In the genomic region with DNA sequence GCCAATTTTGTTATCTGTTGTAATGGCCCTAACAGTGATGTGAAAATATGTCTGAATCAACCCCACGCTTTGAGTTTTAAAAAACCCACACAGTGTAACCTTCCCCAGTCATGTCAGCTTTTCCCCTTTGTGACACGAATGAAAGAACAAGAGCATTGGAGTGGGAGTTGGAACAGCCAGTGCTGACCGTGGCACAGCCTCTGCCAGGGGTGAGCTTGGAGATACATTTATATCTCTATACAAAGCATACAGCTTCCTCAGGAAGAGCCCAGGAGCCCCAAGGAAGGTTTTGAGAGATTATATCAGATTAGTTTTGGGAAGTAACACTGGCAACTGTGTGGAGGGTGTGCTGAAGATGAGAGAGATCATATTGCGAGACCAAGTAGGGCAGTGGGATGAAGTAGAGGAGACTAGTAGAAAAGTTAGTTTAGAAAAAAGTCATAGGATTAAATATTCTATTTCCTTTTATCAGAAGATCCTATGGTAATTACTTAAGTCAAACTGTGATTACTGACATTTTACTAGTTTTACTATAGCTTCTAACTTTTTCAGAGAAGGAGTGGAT, we compare ENCODE assay signal across 13 cellular contexts. TPM values are rescaled to one million over a fixed set of nuclear protein-coding genes. Genes with fewer than 3 reads are reported as not detected.
DNase-seq lines count a peak whose midpoint lies in the region; ATAC-seq, FAIRE-seq and TF ChIP-seq lines count a peak whose summit lies in the region.
"Had no signal": no experiment of that assay in that cellular context is flagged by ENCODE, and none has a peak within 500 bp of the region (broad histone marks: within the 10 kb centered on the region; RNA-seq: fewer than 3 reads in every experiment).

No MANE protein-coding gene starts in this region.

- intact Hi-C loops in K562 (cut with micrococcal nuclease) = loop anchor here (10.0 kb wide), 1 partner anchor 354 kb away; no protein-coding TSS in a partner anchor

- 2% methylated on average over 4 of the region's 4 CpGs for WGBS in K562 (ENCODE audit: insufficient coverage, low coverage, missing lambda C conversion rate)

- no peak overlapping the region for H3K27ac Mint-ChIP-seq in activated naive CD4-positive, alpha-beta T cell treated with anti-CD3 and anti-CD28 coated beads, Interleukin-2, amount 10 ng/mL, durations not matched to agents 7 days and 5 days
- H3K27ac Mint-ChIP-seq in stimulated activated memory B cell treated with anti-CD40 and anti-IgM and Interleukin-4, amounts not matched to agents 10 μg/mL and 1 μg/mL and 100 μg/mL, for 72 hours = peak overlapping the region; percentile 31

- peaks cover 2% of the 10 kb centered on the region for H3K9me3 Mint-ChIP-seq in activated naive CD4-positive, alpha-beta T cell treated with anti-CD3 and anti-CD28 coated beads, Interleukin-2, amount 10 ng/mL, durations not matched to agents 7 days and 5 days
- H3K9me3 Mint-ChIP-seq in stimulated activated memory B cell treated with anti-CD40 and anti-IgM and Interleukin-4, amounts not matched to agents 10 μg/mL and 1 μg/mL and 100 μg/mL, for 72 hours = no peaks in the 10 kb centered on the region

- FAIRE-seq in K562 (lab: Jason Lieb, UNC) = no peak
- FAIRE-seq: keratinocyte had no signal

- in situ Hi-C loops in K562 (cut with MboI) = no loop called here

- no peaks in the 10 kb centered on the region for H4K20me1 ChIP-seq in K562 (replicated peaks; ENCODE audit: control insufficient read depth, insufficient read depth, low read length)

- DNase-seq in activated naive CD4-positive, alpha-beta T cell treated with Interleukin-2 at 50 U/mL for 16 hours = peak; percentile 33
- DNase-seq in activated naive CD4-positive, alpha-beta T cell treated with anti-CD3 and anti-CD28 coated beads, Interleukin-2, amount 10 ng/mL, durations not matched to agents 7 days and 5 days = no peak
- peak; percentile 40 for DNase-seq in NCI-H82 treated with DMSO at 0.1 percent for 48 hours (lab: John Stamatoyannopoulos, UW; ENCODE audit: unreplicated experiment)
- peak in 2 of 4 experiments; percentile 35 to 59 for DNase-seq in K562 (ENCODE audit: extremely low read depth in 1 of 4, low spot score in 3 of 4)
- DNase-seq: activated CD4-positive, CD25-positive, alpha-beta regulatory T cell; activated gamma-delta T cell treated with Interleukin-2 at 50 U/mL for 16 hours; central memory CD4-positive, alpha-beta T cell; MM.1S had no signal

- H3K9me3 ChIP-seq in K562 (replicated peaks; ENCODE audit: control insufficient read depth, insufficient read depth, low read depth, low read length) = no peaks in the 10 kb centered on the region

- ATAC-seq in K562 = peak; percentile 45
- ATAC-seq in stimulated activated memory B cell treated with anti-CD40 and anti-IgM and Interleukin-4, amounts not matched to agents 10 μg/mL and 1 μg/mL and 100 μg/mL, for 72 hours = no peak
- no peak for ATAC-seq in GM18909 (IDR thresholded peaks at IDR 0.05; ENCODE audit: poor library complexity, unreplicated experiment)
- no peak for ATAC-seq in HG02759 (IDR thresholded peaks at IDR 0.05; ENCODE audit: unreplicated experiment)
- ATAC-seq in HG02938 (IDR thresholded peaks at IDR 0.05; ENCODE audit: unreplicated experiment) = no peak

- TF ChIP-seq CTCF in K562 (IDR thresholded peaks at IDR 0.05 in 2 of 3, conservative IDR thresholded peaks at IDR 0.05 in 1 of 3; ENCODE audit: insufficient read depth in 2 of 3, low read depth in 1 of 3, low read length in 3 of 3) = no peak

- H3K36me3 Mint-ChIP-seq in activated naive CD4-positive, alpha-beta T cell treated with anti-CD3 and anti-CD28 coated beads, Interleukin-2, amount 10 ng/mL, durations not matched to agents 7 days and 5 days = peaks cover 38% of the 10 kb centered on the region
- H3K36me3 Mint-ChIP-seq in stimulated activated memory B cell treated with anti-CD40 and anti-IgM and Interleukin-4, amounts not matched to agents 10 μg/mL and 1 μg/mL and 100 μg/mL, for 72 hours = peaks cover 34% of the 10 kb centered on the region

- CTCF ChIA-PET in activated naive CD4-positive, alpha-beta T cell treated with anti-CD3 and anti-CD28 coated beads, Interleukin-2, amount 10 ng/mL, durations not matched to agents 7 days and 5 days (lab: Charles Lee) = interaction anchor here (1.2 to 1.7 kb wide), 3 partner anchors 8 to 63 kb away, joined by 3 to 5 read pairs (median 3); no protein-coding TSS in a partner anchor
- CTCF ChIA-PET in K562 (lab: Yijun Ruan, JAX; ENCODE audit: low intra/inter-chr PET ratio) = no interaction called here

- no peaks in the 10 kb centered on the region for H3K27me3 Mint-ChIP-seq in activated naive CD4-positive, alpha-beta T cell treated with anti-CD3 and anti-CD28 coated beads, Interleukin-2, amount 10 ng/mL, durations not matched to agents 7 days and 5 days
- H3K27me3 Mint-ChIP-seq in stimulated activated memory B cell treated with anti-CD40 and anti-IgM and Interleukin-4, amounts not matched to agents 10 μg/mL and 1 μg/mL and 100 μg/mL, for 72 hours = no peaks in the 10 kb centered on the region

- peak overlapping the region; percentile 89 for H3K27ac ChIP-seq in K562 (ENCODE audit: extremely low read depth, low read depth, low read length)

- no peak for TF ChIP-seq RAD21 in K562 (CRISPR knock-in tag; conservative IDR thresholded peaks at IDR 0.05 in 1 of 2, IDR thresholded peaks at IDR 0.05 in 1 of 2)

- H3K36me3 ChIP-seq in K562 (ENCODE audit: control insufficient read depth, insufficient read depth, low read length) = peaks cover 25% of the 10 kb centered on the region; the same call in 2 of the 3 replicates

- H3K79me2 ChIP-seq in K562 (ENCODE audit: control insufficient read depth, insufficient read depth, low read length) = peaks cover 97% of the 10 kb centered on the region

- POLR2A ChIA-PET in K562 (lab: Yijun Ruan, JAX) = interaction anchor here (0.6 to 2.7 kb wide), 8 partner anchors 9 to 203 kb away, joined by 3 to 10 read pairs (median 4); a partner anchor contains a TSS

- H3K9me1 ChIP-seq in K562 (ENCODE audit: control insufficient read depth, insufficient read depth, low read length) = no peaks in the 10 kb centered on the region

- H3K4me1 Mint-ChIP-seq in activated naive CD4-positive, alpha-beta T cell treated with anti-CD3 and anti-CD28 coated beads, Interleukin-2, amount 10 ng/mL, durations not matched to agents 7 days and 5 days = peaks cover 33% of the 10 kb centered on the region
- H3K4me1 Mint-ChIP-seq in stimulated activated memory B cell treated with anti-CD40 and anti-IgM and Interleukin-4, amounts not matched to agents 10 μg/mL and 1 μg/mL and 100 μg/mL, for 72 hours = peaks cover 47% of the 10 kb centered on the region

- no peaks in the 10 kb centered on the region for H3K27me3 ChIP-seq in K562 (ENCODE audit: control insufficient read depth in 2 of 2, insufficient read depth in 2 of 2, low read length in 2 of 2)

- TF ChIP-seq EP300 in K562 (IDR thresholded peaks at IDR 0.05; ENCODE audit: low read length) = peak; percentile 35; the same call in 1 of the 2 replicates

- peaks cover 22 to 73% of the 10 kb centered on the region in 2 experiments for H3K4me1 ChIP-seq in K562 (replicated peaks in 1 of 2; ENCODE audit: control insufficient read depth in 2 of 2, insufficient read depth in 2 of 2, low read length in 2 of 2)

- peak overlapping the region; percentile 67 for H3K4me2 ChIP-seq in K562 (ENCODE audit: insufficient read depth, low read length)

- peak overlapping the region; percentile 63 to 79; a peak in 3 of 4 replicates for H3K9ac ChIP-seq in K562 (ENCODE audit: insufficient read depth in 1 of 2, low read depth in 2 of 2, low read length in 2 of 2)

- TF ChIP-seq POLR2A in K562 (conservative IDR thresholded peaks at IDR 0.05) = no peak

- BruUV-seq in K562 (replicated peaks; lab: Mats Ljungman, UMichigan) = no TSS peak

- H2AFZ ChIP-seq in K562 (ENCODE audit: low read depth, low read length) = peak overlapping the region; percentile 44; the same call in 1 of the 2 replicates

- H3K4me3 Mint-ChIP-seq in activated naive CD4-positive, alpha-beta T cell treated with anti-CD3 and anti-CD28 coated beads, Interleukin-2, amount 10 ng/mL, durations not matched to agents 7 days and 5 days = no peak overlapping the region
- H3K4me3 Mint-ChIP-seq in stimulated activated memory B cell treated with anti-CD40 and anti-IgM and Interleukin-4, amounts not matched to agents 10 μg/mL and 1 μg/mL and 100 μg/mL, for 72 hours = no peak overlapping the region

- H3K4me3 ChIP-seq in K562 = 0 out of 2 replicates have a peak overlapping the region, but pooled peaks have one; percentile 10

RNA-seq across cellular contexts. Expression of a gene that starts 15.9 kb away (rescaled TPM):
- 81.4 and 138 TPM in 2 replicates for total RNA-seq in K562 (2011; cell fraction: chromatin; rRNA removed; ENCODE audit: low replicate concordance)
- total RNA-seq in K562 (2011; cell fraction: nucleolus; rRNA removed) = 30.5 and 31.5 TPM in 2 replicates
- total RNA-seq in K562 (2011; cell fraction: nucleoplasm; rRNA removed) = 59.8 and 105 TPM in 2 replicates
- 9.2 and 9.7 TPM in 2 replicates for total RNA-seq in K562 (2014; rRNA removed)
- 17.1 and 21.9 TPM in 2 replicates for total RNA-seq in K562 (2014; rRNA removed; fragmentation: Illumina TruSeq; extraction: Trizol)
- 13.5 and 14.4 TPM in 2 replicates for total RNA-seq in K562 (2015; rRNA removed; fragmentation: Illumina TruSeq; extraction: Trizol)
- 20.3 and 25.7 TPM in 2 replicates for total RNA-seq in K562 (2021)
- polyA plus RNA-seq in K562 (2011; rRNA removed) = 42.3 and 43.7 TPM in 2 replicates
- polyA plus RNA-seq in K562 (2011; cell fraction: cytosol; rRNA removed) = 41.1 and 45.8 TPM in 2 replicates
- 32.4 and 41.6 TPM in 2 replicates for polyA plus RNA-seq in K562 (2011; cell fraction: nucleus; rRNA removed)
- 9.3 and 9.9 TPM in 2 replicates for polyA plus RNA-seq in K562 (2012)
- polyA plus RNA-seq in K562 (2014; fragmentation: Illumina TruSeq; extraction: Trizol) = 15.8 and 16.0 TPM in 2 replicates
- 1 to 10 TPM; 4.3 to 5.7 TPM for polyA plus RNA-seq in K562 (2014; fragmentation: Nextera tagmentation; extraction: Ambion mirVana)
- 10.5 and 12.3 TPM in 2 replicates for polyA plus RNA-seq in K562 (2014; rRNA removed)
- polyA minus RNA-seq in K562 (2011; rRNA and poly(A)+ RNA removed) = 79.3 and 80.5 TPM in 2 replicates
- polyA minus RNA-seq in K562 (2011; cell fraction: cytosol; rRNA and poly(A)+ RNA removed) = 32.1 and 35.7 TPM in 2 replicates
- polyA minus RNA-seq in K562 (2011; cell fraction: nucleus; rRNA and poly(A)+ RNA removed) = 33.3 and 46.1 TPM in 2 replicates
